15 cellular contexts compared by ENCODE assay signal in genomic region chr12:32569256-32569655, GRCh38.
DNase-seq lines count a peak whose midpoint lies in the region; ATAC-seq and TF ChIP-seq lines count a peak whose summit lies in the region.
"Had no signal": no experiment of that assay in that cellular context is flagged by ENCODE, and none has a peak within 500 bp of the region (broad histone marks: within the 10 kb centered on the region; RNA-seq: fewer than 3 reads in every experiment).

No MANE protein-coding gene starts in this region.

- TF ChIP-seq CTCF in fibroblast of the aortic adventitia (IDR thresholded peaks at IDR 0.05; ENCODE audit: insufficient read depth, low read length) (no peak), mucosa of descending colon (IDR thresholded peaks at IDR 0.05) (no peak)

- no peaks in the 10 kb centered on the region for H3K27me3 ChIP-seq in SJSA1 (replicated peaks)
- H3K27me3 ChIP-seq: Peyer's patch had no signal

- no peaks in the 10 kb centered on the region for H3K9me3 ChIP-seq in SJSA1 (replicated peaks)
- no peaks in the 10 kb centered on the region for H3K9me3 ChIP-seq in mucosa of descending colon
- H3K9me3 ChIP-seq: Peyer's patch had no signal

- peaks cover 34% of the 10 kb centered on the region for H3K4me1 ChIP-seq in SJSA1 (replicated peaks)
- peaks cover 7% of the 10 kb centered on the region for H3K4me1 ChIP-seq in mucosa of descending colon (ENCODE audit: low read depth)

- H3K27ac ChIP-seq in SJSA1: peak overlapping the region; percentile 84
- H3K27ac ChIP-seq: Peyer's patch had no signal

- DNase-seq in LHCN-M2 (ENCODE audit: low read depth): peak; percentile 90
- no peak for DNase-seq in SJSA1 (ENCODE audit: low read depth in 1 of 2, low spot score in 2 of 2)
- DNase-seq in fibroblast of the aortic adventitia (ENCODE audit: low read depth): peak; percentile 19
- DNase-seq in retina: peak; percentile 40
- DNase-seq in DMS153 treated with DMSO at 0.1 percent for 48 hours (lab: John Stamatoyannopoulos, UW; ENCODE audit: unreplicated experiment): no peak
- DNase-seq in GOT3 (lab: John Stamatoyannopoulos, UW): no peak
- DNase-seq in mucosa of descending colon: no peak
- no peak for DNase-seq in NCI-H128 (lab: John Stamatoyannopoulos, UW; ENCODE audit: unreplicated experiment)
- DNase-seq: activated CD8-positive, alpha-beta memory T cell treated with anti-CD3 and anti-CD28 coated beads for 24 hours; activated gamma-delta T cell treated with Interleukin-2 at 50 U/mL for 16 hours; cerebellar nuclear complex; HCEC 1CT; mesendoderm; Peyer's patch; stimulated activated naive CD8-positive, alpha-beta T cell treated with anti-CD3 and anti-CD28 coated beads, Interleukin-15, Interleukin-2, amounts not matched to agents 100 U/mL and 50 U/mL, for 24 hours had no signal

- no peak for ATAC-seq in mucosa of descending colon
- ATAC-seq: stimulated activated naive CD8-positive, alpha-beta T cell treated with anti-CD3 and anti-CD28 coated beads, Interleukin-15, Interleukin-2, amounts not matched to agents 100 U/mL and 50 U/mL, for 24 hours had no signal

- intact Hi-C loops in mucosa of descending colon (cut with DNase I, micrococcal nuclease): no loop called here

- H3K4me3 ChIP-seq in SJSA1 (no peak overlapping the region), fibroblast of the aortic adventitia (ENCODE audit: low read depth, low read length) (no peak overlapping the region), mucosa of descending colon (no peak overlapping the region)
- H3K4me3 ChIP-seq: Peyer's patch had no signal

- H3K36me3 ChIP-seq in SJSA1 (no peaks in the 10 kb centered on the region), mucosa of descending colon (ENCODE audit: low read depth) (no peaks in the 10 kb centered on the region)

Comparison
In these comparisons a context has a peak if more than half of its experiments do, and no peak if none do; other contexts are left out.
1. DNase-seq: peak in LHCN-M2 (single experiment), fibroblast of the aortic adventitia (single experiment) and retina (single experiment); none in SJSA1 (0 of 2), DMS153 treated with DMSO at 0.1 percent for 48 hours (single experiment), GOT3 (single experiment), mucosa of descending colon (0 of 3) and NCI-H128 (single experiment).